In the genomic region with DNA sequence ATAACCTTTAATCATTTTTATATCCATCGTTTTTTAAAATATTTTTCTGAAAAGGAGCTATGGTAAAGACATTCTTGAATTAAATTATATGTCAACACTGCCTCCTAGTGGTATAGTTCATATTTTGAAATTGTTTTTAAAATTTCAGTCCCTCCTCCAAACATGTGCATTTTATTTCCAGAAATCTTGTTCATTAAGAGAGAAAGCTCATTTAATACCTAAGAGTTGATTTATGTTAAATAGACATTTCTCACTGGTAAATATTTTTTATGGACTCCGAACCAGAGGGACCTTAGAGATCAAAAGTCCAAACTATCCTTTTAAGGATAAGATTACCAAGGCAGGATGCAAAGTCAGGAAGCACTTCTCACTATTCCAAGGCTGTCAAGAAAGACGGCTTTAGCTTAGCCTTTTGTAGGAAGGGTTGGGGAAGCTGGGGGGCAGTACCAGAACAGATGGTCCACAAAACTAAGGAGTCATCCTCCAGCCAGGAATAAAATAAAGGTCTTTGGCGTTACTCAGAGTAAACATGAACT, we compare ENCODE assay signal across 8 cellular contexts. TPM values are rescaled to one million over a fixed set of nuclear protein-coding genes. Genes with fewer than 3 reads are reported as not detected.
DNase-seq lines count a peak whose midpoint lies in the region; ATAC-seq and TF ChIP-seq lines count a peak whose summit lies in the region.

No MANE protein-coding gene starts in this region.

- peaks cover 2% of the 10 kb centered on the region for H3K4me1 ChIP-seq in psoas muscle

- intact Hi-C loops in psoas muscle (cut with DNase I): loop anchor here in 1 of 2 donors (1.0 to 10.0 kb wide), 2 partner anchors 112 to 332 kb away; no protein-coding TSS in a partner anchor

- peaks cover 5% of the 10 kb centered on the region for H3K27me3 Mint-ChIP-seq in activated naive CD8-positive, alpha-beta T cell treated with anti-CD3 and anti-CD28 coated beads for 36 hours
- H3K27me3 Mint-ChIP-seq in glutamatergic neuron (ENCODE audit: unreplicated experiment): no peaks in the 10 kb centered on the region

- peak overlapping the region; percentile 44 for H3K27ac ChIP-seq in psoas muscle

- DNase-seq in NCI-H524 (lab: John Stamatoyannopoulos, UW): peak; percentile 28 to 54
- DNase-seq in NCI-H524 treated with DMSO at 0.1 percent for 48 hours (lab: John Stamatoyannopoulos, UW): no peak
- DNase-seq in NCI-H2107 (lab: John Stamatoyannopoulos, UW): peak; percentile 4
- DNase-seq in activated naive CD8-positive, alpha-beta T cell treated with anti-CD3 and anti-CD28 coated beads for 36 hours: no peak
- DNase-seq in glutamatergic neuron: no peak
- DNase-seq in psoas muscle: no peak
- no peak for DNase-seq in NCI-H187 (lab: John Stamatoyannopoulos, UW)
- DNase-seq in activated CD4-positive, alpha-beta T cell treated with anti-CD3 and anti-CD28 coated beads for 4 hours: no peak

- H3K4me1 Mint-ChIP-seq in activated naive CD8-positive, alpha-beta T cell treated with anti-CD3 and anti-CD28 coated beads for 36 hours: peaks cover 17% of the 10 kb centered on the region
- peaks cover 36% of the 10 kb centered on the region for H3K4me1 Mint-ChIP-seq in glutamatergic neuron (ENCODE audit: low read depth, unreplicated experiment)

- no peaks in the 10 kb centered on the region for H3K36me3 Mint-ChIP-seq in activated naive CD8-positive, alpha-beta T cell treated with anti-CD3 and anti-CD28 coated beads for 36 hours
- no peaks in the 10 kb centered on the region for H3K36me3 Mint-ChIP-seq in glutamatergic neuron (ENCODE audit: unreplicated experiment)

- TF ChIP-seq CTCF in glutamatergic neuron (IDR thresholded peaks at IDR 0.05; ENCODE audit: partially characterized antibody, unreplicated experiment) (peak; percentile 79), psoas muscle (IDR thresholded peaks at IDR 0.05) (peak; percentile 59)

- 3 to 8% (median 5%) methylated on average over 4 of the region's 4 CpGs for WGBS in psoas muscle, 3 donors

- H3K36me3 ChIP-seq in psoas muscle (ENCODE audit: insufficient read depth in 1 of 2, low read depth in 1 of 2): no peaks in the 10 kb centered on the region

- H3K9me3 ChIP-seq in psoas muscle: no peaks in the 10 kb centered on the region

- peak overlapping the region; percentile 57 for H3K4me3 ChIP-seq in psoas muscle

- no peaks in the 10 kb centered on the region for H3K27me3 ChIP-seq in psoas muscle (ENCODE audit: insufficient read depth in 3 of 3, low read length in 2 of 3)

- H3K9me3 Mint-ChIP-seq in activated naive CD8-positive, alpha-beta T cell treated with anti-CD3 and anti-CD28 coated beads for 36 hours: no peaks in the 10 kb centered on the region
- H3K9me3 Mint-ChIP-seq in glutamatergic neuron (ENCODE audit: unreplicated experiment): peaks cover 6% of the 10 kb centered on the region

- peak overlapping the region; percentile 90 for H3K27ac Mint-ChIP-seq in activated naive CD8-positive, alpha-beta T cell treated with anti-CD3 and anti-CD28 coated beads for 36 hours
- peak overlapping the region; percentile 92 for H3K27ac Mint-ChIP-seq in glutamatergic neuron (ENCODE audit: unreplicated experiment)

- peak in 2 of 4 donors; percentile 43 to 81 for ATAC-seq in psoas muscle

- H3K4me3 Mint-ChIP-seq in activated naive CD8-positive, alpha-beta T cell treated with anti-CD3 and anti-CD28 coated beads for 36 hours: peak overlapping the region; percentile 76
- H3K4me3 Mint-ChIP-seq in glutamatergic neuron (ENCODE audit: unreplicated experiment): peak overlapping the region; percentile 84

RNA-seq across cellular contexts. Expression of gene BHMT, which starts 21.6 kb away (rescaled TPM):
- not detected for total RNA-seq in activated naive CD8-positive, alpha-beta T cell treated with anti-CD3 and anti-CD28 coated beads for 36 hours
- total RNA-seq in glutamatergic neuron (ENCODE audit: unreplicated experiment) (20.4 TPM), psoas muscle (not detected)
- polyA plus RNA-seq in psoas muscle: under 1 TPM in 1 of 3 donors, not detected in 2; 0.12 TPM

Comparison
In these comparisons a context has a peak if more than half of its experiments do, and no peak if none do; other contexts are left out.
1. DNase-seq: peak in NCI-H524 (2 of 2) and NCI-H2107 (single experiment); none in NCI-H524 treated with DMSO at 0.1 percent for 48 hours (single experiment), activated naive CD8-positive, alpha-beta T cell treated with anti-CD3 and anti-CD28 coated beads for 36 hours (single experiment), glutamatergic neuron (single experiment), psoas muscle (0 of 2), NCI-H187 (0 of 2) and activated CD4-positive, alpha-beta T cell treated with anti-CD3 and anti-CD28 coated beads for 4 hours (0 of 2).
2. RNA of gene BHMT, which starts 21.6 kb away (total RNA-seq): 20.4 TPM in glutamatergic neuron (single experiment); not detected in psoas muscle and not detected in activated naive CD8-positive, alpha-beta T cell treated with anti-CD3 and anti-CD28 coated beads for 36 hours; every median in the first group is over 10 times any median in the second.